Comparison of ENCODE assay signal across 26 cellular contexts in the genomic region with DNA sequence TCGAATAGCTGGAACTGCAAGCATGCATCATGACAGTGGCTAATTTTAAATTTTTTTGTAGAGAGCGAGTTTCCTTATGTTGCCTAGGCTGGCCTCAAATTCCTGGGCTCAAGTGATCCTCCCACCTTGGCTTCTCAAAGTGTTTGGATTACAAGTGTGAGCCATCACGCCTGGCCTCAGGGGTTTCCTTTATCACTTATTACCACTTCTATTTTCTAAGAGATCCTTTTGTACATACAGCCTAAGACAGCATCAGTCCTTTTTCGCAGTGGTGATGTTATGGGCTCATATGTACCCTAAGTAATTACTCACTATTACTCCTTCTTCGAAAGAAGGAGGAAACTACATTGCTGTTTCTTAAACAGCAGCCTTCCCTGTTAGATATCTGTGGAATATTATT.
"Had no signal": no experiment of that assay in that cellular context is flagged by ENCODE, and none has a peak within 500 bp of the region (broad histone marks: within the 10 kb centered on the region; RNA-seq: fewer than 3 reads in every experiment).

No MANE protein-coding gene starts in this region.

- H3K4me3 Mint-ChIP-seq: activated CD4-positive, alpha-beta memory T cell treated with anti-CD3 and anti-CD28 coated beads for 36 hours; activated CD4-positive, alpha-beta T cell treated with anti-CD3 and anti-CD28 coated beads, Interleukin-2, amount 10 ng/mL, durations not matched to agents 7 days and 5 days; activated naive CD4-positive, alpha-beta T cell treated with anti-CD3 and anti-CD28 coated beads for 36 hours; activated naive CD8-positive, alpha-beta T cell; activated T-helper 17 cell treated with anti-CD3 and anti-CD28 coated beads, Interleukin-2, amount 50 U/mL, for 72 hours; brain; T-cell had no signal

- DNase-seq: activated CD4-positive, alpha-beta memory T cell treated with anti-CD3 and anti-CD28 coated beads for 36 hours; activated CD4-positive, alpha-beta T cell treated with anti-CD3 and anti-CD28 coated beads, Interleukin-2, amount 10 ng/mL, durations not matched to agents 7 days and 5 days; activated CD4-positive, CD25-positive, alpha-beta regulatory T cell; activated CD8-positive, alpha-beta memory T cell treated with anti-CD3 and anti-CD28 coated beads for 24 hours; activated gamma-delta T cell; activated naive CD4-positive, alpha-beta T cell treated with anti-CD3 and anti-CD28 coated beads for 36 hours; activated T-cell treated with anti-CD3 and anti-CD28 coated beads for 4 hours; activated T-cell treated with anti-CD3 and anti-CD28 coated beads, Interleukin-2, amount 50 U/mL, for 48 hours; NCI-H1105 treated with DMSO at 0.1 percent for 48 hours; NCI-H1436 treated with DMSO at 0.1 percent for 48 hours; NCI-H187; NCI-H2081; NCI-H446; NCI-H524; PC-9; T-cell; T-helper 2 cell; T1000 had no signal

- H3K4me2 ChIP-seq: KMS-11, PC-9 had no signal

- FAIRE-seq: astrocyte, TTC549 had no signal

- ATAC-seq: activated T-helper 17 cell treated with anti-CD3 and anti-CD28 coated beads, Interleukin-2, amount 50 U/mL, for 72 hours; Right ventricle myocardium inferior; T-cell had no signal

- H3K27me3 Mint-ChIP-seq: activated naive CD8-positive, alpha-beta T cell had no signal

- H3K9ac ChIP-seq: KMS-11 had no signal

- H3K36me3 Mint-ChIP-seq: activated CD4-positive, alpha-beta memory T cell treated with anti-CD3 and anti-CD28 coated beads for 36 hours; activated naive CD8-positive, alpha-beta T cell; brain; T-cell had no signal

- H3K27ac ChIP-seq: KMS-11, PC-9, SK-N-MC had no signal

- H3K4me1 Mint-ChIP-seq: activated T-helper 17 cell treated with anti-CD3 and anti-CD28 coated beads, Interleukin-2, amount 50 U/mL, for 72 hours; brain had no signal

- H3K9me3 Mint-ChIP-seq: activated CD4-positive, alpha-beta memory T cell treated with anti-CD3 and anti-CD28 coated beads for 36 hours; activated CD4-positive, alpha-beta T cell treated with anti-CD3 and anti-CD28 coated beads, Interleukin-2, amount 10 ng/mL, durations not matched to agents 7 days and 5 days; activated naive CD4-positive, alpha-beta T cell treated with anti-CD3 and anti-CD28 coated beads for 36 hours; activated T-helper 17 cell treated with anti-CD3 and anti-CD28 coated beads, Interleukin-2, amount 50 U/mL, for 72 hours; T-cell had no signal

- H3K27ac Mint-ChIP-seq: activated CD4-positive, alpha-beta memory T cell treated with anti-CD3 and anti-CD28 coated beads for 36 hours; activated CD4-positive, alpha-beta T cell treated with anti-CD3 and anti-CD28 coated beads, Interleukin-2, amount 10 ng/mL, durations not matched to agents 7 days and 5 days; activated naive CD4-positive, alpha-beta T cell treated with anti-CD3 and anti-CD28 coated beads for 36 hours; activated naive CD8-positive, alpha-beta T cell; activated T-helper 17 cell treated with anti-CD3 and anti-CD28 coated beads, Interleukin-2, amount 50 U/mL, for 72 hours; brain; T-cell had no signal

- H3K4me3 ChIP-seq: PC-9, SK-N-MC had no signal

- H2AFZ ChIP-seq: PC-9 had no signal
